21 cellular contexts compared by ENCODE assay signal in the genomic region with DNA sequence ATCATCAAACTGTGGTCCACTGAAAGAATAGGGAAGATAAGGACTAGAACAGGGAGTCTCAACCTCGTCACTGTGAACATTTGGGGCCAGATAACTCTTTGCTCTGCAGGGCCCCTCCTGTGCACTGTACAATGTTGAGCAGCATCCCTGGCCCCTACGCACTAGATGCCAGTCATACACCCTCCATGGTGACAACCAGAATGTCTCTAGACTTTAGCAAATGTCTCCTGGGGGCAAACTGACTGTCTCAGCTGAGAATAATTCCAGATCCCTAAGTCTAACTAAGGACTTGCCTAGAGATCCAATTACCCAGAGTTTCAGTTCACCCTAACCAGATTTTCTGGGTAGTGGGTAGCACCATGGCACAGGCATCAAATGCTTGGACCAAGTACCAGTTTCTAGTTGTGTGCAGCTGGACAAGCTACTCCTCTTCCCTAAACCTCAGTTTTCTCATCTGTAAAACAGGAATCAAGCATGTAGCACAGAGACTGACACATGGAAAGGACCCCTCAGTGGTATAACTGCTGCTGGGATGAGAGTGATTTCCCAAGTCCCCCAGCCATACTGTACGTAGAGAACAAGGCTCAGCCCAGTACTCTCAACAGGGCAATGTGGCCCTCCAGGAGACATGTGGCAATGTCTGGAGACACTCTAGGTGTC.
DNase-seq lines count a peak whose midpoint lies in the region; ATAC-seq and TF ChIP-seq lines count a peak whose summit lies in the region.
"Had no signal": no experiment of that assay in that cellular context is flagged by ENCODE, and none has a peak within 500 bp of the region (broad histone marks: within the 10 kb centered on the region; RNA-seq: fewer than 3 reads in every experiment).

No MANE protein-coding gene starts in this region.

- H3K27ac ChIP-seq in SK-N-SH (ENCODE audit: low read depth in 2 of 2, low read length in 1 of 2), result peak overlapping the region in 1 of 2 experiments; percentile 99; a peak in 2 of 4 replicates
- H3K27ac ChIP-seq in esophagus squamous epithelium, result peak overlapping the region in 3 of 4 donors; percentile 81 to 87 (median 87)
- peak overlapping the region; percentile 79 to 86 for H3K27ac ChIP-seq in thoracic aorta
- H3K27ac ChIP-seq in thyroid gland, result peak overlapping the region in 1 of 3 donors; percentile 85
- H3K27ac ChIP-seq: foreskin keratinocyte, neutrophil, SJCRH30 had no signal

- H2AFZ ChIP-seq in SK-N-SH (ENCODE audit: low read depth), result no peak overlapping the region

- H3K36me3 ChIP-seq in SK-N-SH (replicated peaks in 1 of 2; ENCODE audit: control insufficient read depth in 1 of 2, insufficient read depth in 2 of 2, low read length in 1 of 2), result no peaks in the 10 kb centered on the region
- peaks cover 0 to 34% (median 0%) of the 10 kb centered on the region in 3 donors for H3K36me3 ChIP-seq in esophagus squamous epithelium
- peaks cover 7% of the 10 kb centered on the region for H3K36me3 ChIP-seq in thoracic aorta
- no peaks in the 10 kb centered on the region for H3K36me3 ChIP-seq in thyroid gland
- H3K36me3 ChIP-seq: BE2C, neutrophil, right atrium auricular region, SJCRH30 had no signal

- H3K27me3 ChIP-seq in SK-N-SH (ENCODE audit: insufficient read depth) (no peaks in the 10 kb centered on the region), esophagus squamous epithelium (no peaks in the 10 kb centered on the region), thoracic aorta (replicated peaks; ENCODE audit: insufficient read depth) (no peaks in the 10 kb centered on the region), thyroid gland (no peaks in the 10 kb centered on the region)
- H3K27me3 ChIP-seq: right atrium auricular region had no signal

- TF ChIP-seq RAD21 in SK-N-SH (IDR thresholded peaks at IDR 0.05; ENCODE audit: low read length), result no peak

- TF ChIP-seq CTCF in SK-N-SH (IDR thresholded peaks at IDR 0.05) (no peak), esophagus squamous epithelium (IDR thresholded peaks at IDR 0.05) (no peak), thoracic aorta (IDR thresholded peaks at IDR 0.05) (no peak), thyroid gland (IDR thresholded peaks at IDR 0.05) (no peak)

- no peaks in the 10 kb centered on the region; the same call in 1 of the 2 replicates for H3K79me2 ChIP-seq in SK-N-SH (ENCODE audit: insufficient read depth)

- H3K4me2 ChIP-seq in SK-N-SH, result no peak overlapping the region; the same call in 1 of the 2 replicates

- H3K9me3 ChIP-seq in SK-N-SH (no peaks in the 10 kb centered on the region), esophagus squamous epithelium (no peaks in the 10 kb centered on the region), thoracic aorta (no peaks in the 10 kb centered on the region), thyroid gland (no peaks in the 10 kb centered on the region)
- H3K9me3 ChIP-seq: BE2C, neutrophil, right atrium auricular region, SJCRH30 had no signal

- no peak overlapping the region for H3K4me3 Mint-ChIP-seq in activated CD4-positive, alpha-beta T cell treated with anti-CD3 and anti-CD28 coated beads, Interleukin-2, amount 10 ng/mL, durations not matched to agents 24 days and 14 days
- H3K4me3 Mint-ChIP-seq: activated naive CD4-positive, alpha-beta T cell treated with anti-CD3 and anti-CD28 coated beads for 36 hours had no signal

- H3K9me2 ChIP-seq in SK-N-SH, result no peaks in the 10 kb centered on the region

- peaks cover 34% of the 10 kb centered on the region for H3K4me1 Mint-ChIP-seq in activated CD4-positive, alpha-beta T cell treated with anti-CD3 and anti-CD28 coated beads, Interleukin-2, amount 10 ng/mL, durations not matched to agents 24 days and 14 days

- no peaks in the 10 kb centered on the region for H3K9me3 Mint-ChIP-seq in activated CD4-positive, alpha-beta T cell treated with anti-CD3 and anti-CD28 coated beads, Interleukin-2, amount 10 ng/mL, durations not matched to agents 24 days and 14 days
- H3K9me3 Mint-ChIP-seq: activated naive CD4-positive, alpha-beta T cell treated with anti-CD3 and anti-CD28 coated beads for 36 hours had no signal

- H3K4me1 ChIP-seq in SK-N-SH (ENCODE audit: control insufficient read depth in 1 of 2, insufficient read depth in 2 of 2, low read depth in 1 of 2, low read length in 1 of 2), result peaks cover 13 to 21% of the 10 kb centered on the region in 2 experiments
- H3K4me1 ChIP-seq in esophagus squamous epithelium, result peaks cover 13 to 46% (median 31%) of the 10 kb centered on the region in 3 donors
- peaks cover 18 to 43% of the 10 kb centered on the region in 2 donors for H3K4me1 ChIP-seq in thoracic aorta (ENCODE audit: control insufficient read depth in 1 of 2, low read depth in 2 of 2)
- H3K4me1 ChIP-seq in thyroid gland, result peaks cover 0 to 26% of the 10 kb centered on the region in 2 donors
- H3K4me1 ChIP-seq: BE2C had no signal

- H3K9ac ChIP-seq in SK-N-SH, result peak overlapping the region; percentile 75; the same call in 1 of the 2 replicates

- CTCF ChIA-PET in SK-N-SH (lab: Yijun Ruan, JAX), result no interaction called here

- no peaks in the 10 kb centered on the region for H4K20me1 ChIP-seq in SK-N-SH (ENCODE audit: insufficient read depth)

- intact Hi-C loops in activated CD4-positive, alpha-beta T cell treated with anti-CD3 and anti-CD28 coated beads, Interleukin-2, amount 10 ng/mL, durations not matched to agents 24 days and 14 days (cut with micrococcal nuclease), result loop anchor here (2.0 to 10.0 kb wide), 3 partner anchors 85 to 565 kb away; no protein-coding TSS in a partner anchor
- intact Hi-C loops in esophagus squamous epithelium (cut with DNase I), result no loop called here
- intact Hi-C loops in thyroid gland (cut with DNase I), result no loop called here

- TF ChIP-seq EP300 in SK-N-SH (IDR thresholded peaks at IDR 0.05; ENCODE audit: borderline replicate concordance in 1 of 2, low read depth in 1 of 2, low read length in 1 of 2), result no peak

- H3K27me3 Mint-ChIP-seq in activated CD4-positive, alpha-beta T cell treated with anti-CD3 and anti-CD28 coated beads, Interleukin-2, amount 10 ng/mL, durations not matched to agents 24 days and 14 days, result peaks cover 13% of the 10 kb centered on the region

- no peak for DNase-seq in activated CD4-positive, alpha-beta T cell treated with anti-CD3 and anti-CD28 coated beads, Interleukin-2, amount 10 ng/mL, durations not matched to agents 24 days and 14 days
- DNase-seq in activated CD4-positive, alpha-beta T cell treated with anti-CD3 and anti-CD28 coated beads, Interleukin-2, amount 50 U/mL, for 1 hour, result no peak
- DNase-seq in SK-N-SH (no peak), esophagus squamous epithelium (lab: John Stamatoyannopoulos, UW) (no peak), thoracic aorta (ENCODE audit: low spot score) (no peak), thyroid gland (no peak)
- DNase-seq: 8988T; activated CD4-positive, CD25-positive, alpha-beta regulatory T cell treated with anti-CD3 and anti-CD28 coated beads, Interleukin-2, amount 50 U/mL, for 72 hours; BE2C; foreskin keratinocyte; Karpas-422; NCI-H1092 treated with DMSO at 0.1 percent for 48 hours; NCI-H2081 treated with DMSO at 0.1 percent for 48 hours; NCI-H526; OCI-M1; SJCRH30 had no signal

- ATAC-seq in thoracic aorta (ENCODE audit: insufficient number of reproducible peaks, low FRiP score, low read depth) (no peak), GM18520 (IDR thresholded peaks at IDR 0.05; ENCODE audit: unreplicated experiment) (no peak), GM18511 (IDR thresholded peaks at IDR 0.05; ENCODE audit: unreplicated experiment) (no peak)
- ATAC-seq: foreskin keratinocyte had no signal

- H3K27ac Mint-ChIP-seq in activated CD4-positive, alpha-beta T cell treated with anti-CD3 and anti-CD28 coated beads, Interleukin-2, amount 10 ng/mL, durations not matched to agents 24 days and 14 days, result peak overlapping the region; percentile 42
- H3K27ac Mint-ChIP-seq: activated naive CD4-positive, alpha-beta T cell treated with anti-CD3 and anti-CD28 coated beads for 36 hours had no signal

- H3F3A ChIP-seq in SK-N-SH (replicated peaks; ENCODE audit: insufficient read depth), result peaks cover 10% of the 10 kb centered on the region

- WGBS in SK-N-SH (ENCODE audit: low lambda C conversion rate), result 75% methylated on average over 2 of the region's 3 CpGs
- WGBS in esophagus squamous epithelium, 2 donors, result 50 to 89% methylated on average over 2 of the region's 3 CpGs
- 64 to 75% methylated on average over 3 of the region's 3 CpGs for WGBS in thyroid gland, 2 donors

- POLR2A ChIA-PET in SK-N-SH (lab: Yijun Ruan, JAX), result no interaction called here

- TF ChIP-seq POLR2A in esophagus squamous epithelium (IDR thresholded peaks at IDR 0.05) (no peak), thyroid gland (IDR thresholded peaks at IDR 0.05) (no peak)

- H3K4me3 ChIP-seq in SK-N-SH (ENCODE audit: low read depth in 2 of 2, low read length in 1 of 2) (no peak overlapping the region), esophagus squamous epithelium (no peak overlapping the region), thoracic aorta (no peak overlapping the region), thyroid gland (replicated peaks in 1 of 3) (no peak overlapping the region)
- H3K4me3 ChIP-seq: right atrium auricular region, SJCRH30 had no signal

- peaks cover 2% of the 10 kb centered on the region for H3K36me3 Mint-ChIP-seq in activated CD4-positive, alpha-beta T cell treated with anti-CD3 and anti-CD28 coated beads, Interleukin-2, amount 10 ng/mL, durations not matched to agents 24 days and 14 days (ENCODE audit: low read depth)

TF ChIP-seq in SK-N-SH, 30 proteins besides CTCF, POLR2A, EP300 and RAD21 (continues in another document):
- no peak for TF ChIP-seq YY1 (IDR thresholded peaks at IDR 0.05; ENCODE audit: low read depth)
- TF ChIP-seq, protein P1, sequence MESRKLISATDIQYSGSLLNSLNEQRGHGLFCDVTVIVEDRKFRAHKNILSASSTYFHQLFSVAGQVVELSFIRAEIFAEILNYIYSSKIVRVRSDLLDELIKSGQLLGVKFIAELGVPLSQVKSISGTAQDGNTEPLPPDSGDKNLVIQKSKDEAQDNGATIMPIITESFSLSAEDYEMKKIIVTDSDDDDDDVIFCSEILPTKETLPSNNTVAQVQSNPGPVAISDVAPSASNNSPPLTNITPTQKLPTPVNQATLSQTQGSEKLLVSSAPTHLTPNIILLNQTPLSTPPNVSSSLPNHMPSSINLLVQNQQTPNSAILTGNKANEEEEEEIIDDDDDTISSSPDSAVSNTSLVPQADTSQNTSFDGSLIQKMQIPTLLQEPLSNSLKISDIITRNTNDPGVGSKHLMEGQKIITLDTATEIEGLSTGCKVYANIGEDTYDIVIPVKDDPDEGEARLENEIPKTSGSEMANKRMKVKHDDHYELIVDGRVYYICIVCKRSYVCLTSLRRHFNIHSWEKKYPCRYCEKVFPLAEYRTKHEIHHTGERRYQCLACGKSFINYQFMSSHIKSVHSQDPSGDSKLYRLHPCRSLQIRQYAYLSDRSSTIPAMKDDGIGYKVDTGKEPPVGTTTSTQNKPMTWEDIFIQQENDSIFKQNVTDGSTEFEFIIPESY (IDR thresholded peaks at IDR 0.05; ENCODE audit: borderline replicate concordance, low read depth), result no peak
- no peak for TF ChIP-seq GABPA (IDR thresholded peaks at IDR 0.05; ENCODE audit: low read depth)
- no peak for TF ChIP-seq GATA2 (CRISPR knock-in tag; IDR thresholded peaks at IDR 0.05)
- TF ChIP-seq MXI1 (IDR thresholded peaks at IDR 0.05; ENCODE audit: low read depth, low read length), result no peak
